In the genomic region with DNA sequence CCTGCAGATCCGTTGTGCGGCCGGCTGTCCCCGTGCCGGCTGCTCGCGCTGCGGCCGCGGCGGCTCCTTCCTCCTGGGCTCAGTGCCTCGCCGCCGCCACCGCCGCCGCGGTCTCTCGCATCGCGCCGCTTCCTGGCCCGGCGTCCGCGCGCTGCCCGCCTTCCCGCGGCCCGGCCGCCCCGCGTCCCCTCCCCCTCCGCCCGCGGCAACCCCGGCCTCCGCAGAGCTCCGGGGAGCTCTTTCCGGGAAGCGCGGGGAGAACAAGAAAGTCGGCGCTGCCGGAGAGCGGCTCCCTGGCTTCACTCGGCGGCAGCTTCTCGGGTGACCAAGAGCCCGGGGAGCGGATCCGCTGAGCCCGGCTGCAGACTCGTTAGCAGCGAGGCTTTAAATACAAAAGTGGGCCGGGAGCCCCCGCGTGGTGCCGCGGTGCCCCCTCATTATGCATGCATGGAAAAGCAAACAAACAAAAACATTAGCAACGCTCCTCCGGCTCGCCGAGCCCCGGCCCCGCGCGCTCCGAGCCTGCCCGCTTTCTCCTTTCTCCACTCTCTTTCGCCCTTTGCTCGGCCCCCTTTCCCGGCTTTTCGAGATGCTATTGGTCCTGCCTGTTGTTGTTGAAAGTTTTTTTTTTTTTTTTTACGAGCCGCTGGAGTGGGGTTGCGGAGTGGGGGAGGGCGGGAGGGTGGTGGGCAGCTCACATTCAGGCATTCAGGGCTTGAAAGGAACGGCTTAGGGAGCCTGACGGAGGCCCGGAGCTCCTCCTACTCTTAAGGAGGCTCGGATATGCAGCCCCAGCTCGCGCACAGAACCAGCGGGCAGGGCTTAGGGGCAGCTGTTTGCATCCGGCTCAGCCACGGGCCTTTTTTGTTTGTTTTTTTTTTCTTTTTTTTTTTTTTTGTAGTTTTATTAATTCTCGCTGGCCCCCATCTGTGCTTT, we compare ENCODE assay signal across 8 cellular contexts. TPM values are rescaled to one million over a fixed set of nuclear protein-coding genes. Genes with fewer than 3 reads are reported as not detected.
DNase-seq lines count a peak whose midpoint lies in the region; ATAC-seq and TF ChIP-seq lines count a peak whose summit lies in the region.

A gene with protein sequence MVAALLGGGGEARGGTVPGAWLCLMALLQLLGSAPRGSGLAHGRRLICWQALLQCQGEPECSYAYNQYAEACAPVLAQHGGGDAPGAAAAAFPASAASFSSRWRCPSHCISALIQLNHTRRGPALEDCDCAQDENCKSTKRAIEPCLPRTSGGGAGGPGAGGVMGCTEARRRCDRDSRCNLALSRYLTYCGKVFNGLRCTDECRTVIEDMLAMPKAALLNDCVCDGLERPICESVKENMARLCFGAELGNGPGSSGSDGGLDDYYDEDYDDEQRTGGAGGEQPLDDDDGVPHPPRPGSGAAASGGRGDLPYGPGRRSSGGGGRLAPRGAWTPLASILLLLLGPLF (minus strand): TSS at position 361 of the 936 bp plus-strand sequence. CDS start 727 bp downstream, outside the sequence.

- DNase-seq in CD4-positive, CD25-positive, alpha-beta regulatory T cell: peak; percentile 33 to 82 (median 54)
- peak; percentile 91 for DNase-seq in SK-N-DZ (ENCODE audit: low spot score)
- peak; percentile 53 to 57 for DNase-seq in activated naive CD4-positive, alpha-beta T cell treated with anti-CD3 and anti-CD28 coated beads, Interleukin-2, amount 50 U/mL, for 72 hours (ENCODE audit: low spot score in 2 of 2)
- peak; percentile 97 for DNase-seq in globus pallidus (ENCODE audit: low spot score)
- peak; percentile 86 for DNase-seq in non-pigmented ciliary epithelial cell (ENCODE audit: low read depth)

- peaks cover 26% of the 10 kb centered on the region for H3K27me3 ChIP-seq in CD4-positive, CD25-positive, alpha-beta regulatory T cell (ENCODE audit: control insufficient read depth, insufficient read depth, low read length)
- peaks cover 56% of the 10 kb centered on the region for H3K27me3 ChIP-seq in HUES48 (ENCODE audit: control insufficient read depth, insufficient read depth, low read length)

- peak within 1 kb of the TSS; percentile 80 for H3K4me3 ChIP-seq in CD4-positive, CD25-positive, alpha-beta regulatory T cell (ENCODE audit: low read depth, low read length)
- peak within 1 kb of the TSS; percentile 64 for H3K4me3 ChIP-seq in HUES48 (ENCODE audit: low read depth, low read length)

- peaks cover 22% of the 10 kb centered on the region for H3K4me1 ChIP-seq in CD4-positive, CD25-positive, alpha-beta regulatory T cell (ENCODE audit: control insufficient read depth, insufficient read depth, low read length, poor library complexity, severe bottlenecking)
- H3K4me1 ChIP-seq in HUES48 (ENCODE audit: control insufficient read depth, insufficient read depth, low read length): peaks cover 34% of the 10 kb centered on the region

- H3K27ac ChIP-seq in CD4-positive, CD25-positive, alpha-beta regulatory T cell (ENCODE audit: insufficient read depth, low read length, poor library complexity, severe bottlenecking): peak within 1 kb of the TSS; percentile 21
- peak within 1 kb of the TSS; percentile 87 for H3K27ac ChIP-seq in HUES48 (ENCODE audit: low read depth, low read length)

- no peak for TF ChIP-seq CTCF in subcutaneous adipose tissue (IDR thresholded peaks at IDR 0.05; ENCODE audit: low read depth)

- H3K4me1 Mint-ChIP-seq in CD4-positive, CD25-positive, alpha-beta regulatory T cell: peaks cover 6 to 24% (median 12%) of the 10 kb centered on the region in 4 donors

- H3K9me3 ChIP-seq in CD4-positive, CD25-positive, alpha-beta regulatory T cell (ENCODE audit: control insufficient read depth in 2 of 2, low read length in 2 of 2): no peaks in the 10 kb centered on the region
- no peaks in the 10 kb centered on the region; the same call in 1 of the 2 replicates for H3K9me3 ChIP-seq in HUES48 (ENCODE audit: control insufficient read depth, insufficient read depth, low read length)

- peak within 1 kb of the TSS; percentile 50; the same call in 1 of the 2 replicates for H3K9ac ChIP-seq in HUES48 (ENCODE audit: low read depth, low read length)

- H3K36me3 Mint-ChIP-seq in CD4-positive, CD25-positive, alpha-beta regulatory T cell: no peaks in the 10 kb centered on the region
- H3K36me3 Mint-ChIP-seq in activated naive CD4-positive, alpha-beta T cell treated with anti-CD3 and anti-CD28 coated beads, Interleukin-2, amount 50 U/mL, for 72 hours: peaks cover 0 to 9% of the 10 kb centered on the region in 2 donors

- H3K4me3 Mint-ChIP-seq in CD4-positive, CD25-positive, alpha-beta regulatory T cell: peak within 1 kb of the TSS; percentile 89 to 93 (median 90)

- peak within 1 kb of the TSS; percentile 59 to 69 (median 68) for H3K27ac Mint-ChIP-seq in CD4-positive, CD25-positive, alpha-beta regulatory T cell
- peak within 1 kb of the TSS in 1 of 2 donors; percentile 32 for H3K27ac Mint-ChIP-seq in activated naive CD4-positive, alpha-beta T cell treated with anti-CD3 and anti-CD28 coated beads, Interleukin-2, amount 50 U/mL, for 72 hours

- peaks cover 0 to 6% (median 0%) of the 10 kb centered on the region in 7 donors for H3K9me3 Mint-ChIP-seq in CD4-positive, CD25-positive, alpha-beta regulatory T cell
- H3K9me3 Mint-ChIP-seq in activated naive CD4-positive, alpha-beta T cell treated with anti-CD3 and anti-CD28 coated beads, Interleukin-2, amount 50 U/mL, for 72 hours: peaks cover 0 to 10% of the 10 kb centered on the region in 2 donors

- peaks cover 40% of the 10 kb centered on the region for H3K27me3 Mint-ChIP-seq in CD4-positive, CD25-positive, alpha-beta regulatory T cell

- H3K36me3 ChIP-seq in CD4-positive, CD25-positive, alpha-beta regulatory T cell (ENCODE audit: control insufficient read depth, insufficient read depth, low read length): no peaks in the 10 kb centered on the region
- no peaks in the 10 kb centered on the region for H3K36me3 ChIP-seq in HUES48 (ENCODE audit: control insufficient read depth, insufficient read depth, low read length)

- peak; percentile 67 to 70 for ATAC-seq in CD4-positive, CD25-positive, alpha-beta regulatory T cell (ENCODE audit: low read depth in 2 of 2)
- ATAC-seq in GM19468 (IDR thresholded peaks at IDR 0.05; ENCODE audit: extremely low read depth, unreplicated experiment): peak; percentile 37
- ATAC-seq in activated naive CD4-positive, alpha-beta T cell treated with anti-CD3 and anti-CD28 coated beads, Interleukin-2, amount 50 U/mL, for 72 hours: peak; percentile 74 to 77

RNA-seq across cellular contexts. Expression of the gene that starts here (rescaled TPM):
- total RNA-seq in CD4-positive, CD25-positive, alpha-beta regulatory T cell: 0.12 TPM
- under 1 TPM in 2 of 4 donors, not detected in 2; 0.10 to 0.20 TPM for polyA plus RNA-seq in CD4-positive, CD25-positive, alpha-beta regulatory T cell
- polyA plus RNA-seq in SK-N-DZ (2014; cell fraction: cytosol; rRNA removed): 3.0 and 4.3 TPM in 2 replicates
- polyA plus RNA-seq in SK-N-DZ (2014; cell fraction: nucleus; rRNA removed): 2.7 and 3.0 TPM in 2 replicates
- under 1 TPM in 1 of 2 donors, not detected in 1; 0.14 TPM for total RNA-seq in activated naive CD4-positive, alpha-beta T cell treated with anti-CD3 and anti-CD28 coated beads, Interleukin-2, amount 50 U/mL, for 72 hours
- total RNA-seq in subcutaneous adipose tissue: 10 to 100 TPM; 53.1 to 89.2 (median 66.6) TPM

Comparison
In these comparisons a context has a peak if more than half of its experiments do, and no peak if none do; other contexts are left out.
1. Peak in every context shown above with its lines: DNase-seq, ATAC-seq, H3K4me3 ChIP-seq and H3K27ac ChIP-seq.
2. RNA of the gene that starts here (total RNA-seq): 53.1 to 89.2 TPM in subcutaneous adipose tissue; 0.14 TPM in activated naive CD4-positive, alpha-beta T cell treated with anti-CD3 and anti-CD28 coated beads, Interleukin-2, amount 50 U/mL, for 72 hours and 0.12 TPM in CD4-positive, CD25-positive, alpha-beta regulatory T cell (single experiment); every median in the first group is over 10 times any median in the second.
3. Peak in DNase-seq, ATAC-seq, H3K4me3 ChIP-seq and H3K27ac ChIP-seq in CD4-positive, CD25-positive, alpha-beta regulatory T cell; RNA of the gene not detected or under 1 TPM.
4. Peak in DNase-seq and ATAC-seq in activated naive CD4-positive, alpha-beta T cell treated with anti-CD3 and anti-CD28 coated beads, Interleukin-2, amount 50 U/mL, for 72 hours; RNA of the gene not detected or under 1 TPM.